Comparison of ENCODE assay signal across 7 cellular contexts in genomic region chr11:6757373-6757967, GRCh38. TPM values are rescaled to one million over a fixed set of nuclear protein-coding genes. Genes with fewer than 3 reads are reported as not detected.
DNase-seq lines count a peak whose midpoint lies in the region; ATAC-seq, FAIRE-seq and TF ChIP-seq lines count a peak whose summit lies in the region.

No MANE protein-coding gene starts in this region.

- H3K27me3 ChIP-seq in lung (ENCODE audit: control insufficient read depth, insufficient read depth) = no peaks in the 10 kb centered on the region

- no peaks in the 10 kb centered on the region for H3K36me3 ChIP-seq in lung (ENCODE audit: control insufficient read depth in 2 of 2, insufficient read depth in 2 of 2, low read length in 2 of 2)

- no peak overlapping the region for H3K4me3 ChIP-seq in lung

- peak; percentile 77 for ATAC-seq in GM21825 (IDR thresholded peaks at IDR 0.05; ENCODE audit: unreplicated experiment)
- peak; percentile 76 to 81 for ATAC-seq in activated CD4-positive, CD25-positive, alpha-beta regulatory T cell treated with anti-CD3 and anti-CD28 coated beads, Interleukin-2, amount 50 U/mL, for 24 hours
- ATAC-seq in lung (ENCODE audit: insufficient read depth, low FRiP score) = peak; percentile 34

- peak; percentile 79 for FAIRE-seq in G401.6 (lab: Jason Lieb, UNC)

- H3K9me3 ChIP-seq in lung (ENCODE audit: control insufficient read depth in 2 of 2, insufficient read depth in 1 of 2, low read length in 1 of 2) = no peaks in the 10 kb centered on the region

- peak; percentile 75 for DNase-seq in NAMALWA (ENCODE audit: low spot score)
- peak; percentile 70 to 76 for DNase-seq in dermis microvascular lymphatic vessel endothelial cell (ENCODE audit: low read depth in 2 of 2)
- no peak for DNase-seq in lung (ENCODE audit: low spot score)
- DNase-seq in stimulated activated CD8-positive, alpha-beta memory T cell treated with anti-CD3 and anti-CD28 coated beads, Interleukin-7, amount 100 ng/mL, for 4 hours (ENCODE audit: low read depth in 2 of 2) = peak; percentile 27 to 52

- H3K4me1 ChIP-seq in lung (ENCODE audit: control insufficient read depth in 2 of 2, insufficient read depth in 2 of 2, low read length in 2 of 2) = no peaks in the 10 kb centered on the region

- TF ChIP-seq CTCF in lung (IDR thresholded peaks at IDR 0.05; ENCODE audit: control extremely low read depth, extremely low read depth) = peak; percentile 58

- 48% methylated on average over 2 of the region's 2 CpGs for WGBS in lung, 2 donors

- H3K27ac ChIP-seq in lung (ENCODE audit: low read depth in 1 of 2, low read length in 1 of 2) = no peak overlapping the region

RNA-seq across cellular contexts. Expression of gene OR2AG2, which starts 14.3 kb away (rescaled TPM):
- total RNA-seq in dermis microvascular lymphatic vessel endothelial cell (under 0.01 TPM in 2 replicates), lung (under 1 TPM; 0.06 to 0.18 TPM)
- polyA plus RNA-seq in lung = under 1 TPM in 1 of 2 donors, not detected in 1; 0.01 TPM

RNA-seq across cellular contexts. Expression of gene OR2AG1, which starts 25.4 kb away (rescaled TPM):
- total RNA-seq in dermis microvascular lymphatic vessel endothelial cell (not detected in 2 replicates), lung (not detected)
- polyA plus RNA-seq in lung = not detected

RNA-seq across cellular contexts. Expression of gene OR6A2, which starts 42.0 kb away (rescaled TPM):
- total RNA-seq in dermis microvascular lymphatic vessel endothelial cell (under 0.01 and 0.25 TPM in 2 replicates), lung (under 1 TPM; 0.21 to 0.23 TPM)
- polyA plus RNA-seq in lung = not detected
